Comparison of ENCODE assay signal across 8 cellular contexts in genomic region chr11:62336949-62337681, GRCh38. TPM values are rescaled to one million over a fixed set of nuclear protein-coding genes. Genes with fewer than 3 reads are reported as not detected.
DNase-seq lines count a peak whose midpoint lies in the region; ATAC-seq and TF ChIP-seq lines count a peak whose summit lies in the region.

Gene ASRGL1 (plus strand): TSS chr11:62337448. CDS start chr11:62337978, 530 bp downstream.

- no peaks in the 10 kb centered on the region for H3K36me3 Mint-ChIP-seq in T-helper 2 cell treated with Interferon-gamma antibody and Interleukin-4, amounts not matched to agents 5 μg/mL and 100 μg/mL, for 36 hours (ENCODE audit: low read depth)

- peak; percentile 56 for ATAC-seq in GM19438 (IDR thresholded peaks at IDR 0.05; ENCODE audit: low read depth, unreplicated experiment)

- DNase-seq in AG04450 (ENCODE audit: low read depth, low spot score) (no peak), NCI-H146 (lab: John Stamatoyannopoulos, UW) (peak; percentile 94), astrocyte of the hippocampus (ENCODE audit: low read depth, low spot score) (peak; percentile 83), hippocampal formation (lab: John Stamatoyannopoulos, UW) (peak; percentile 39 to 85), renal cortical epithelial cell (ENCODE audit: low read depth) (peak; percentile 43), uterus (peak; percentile 75 to 78)
- DNase-seq in T-helper 2 cell treated with Interferon-gamma antibody and Interleukin-4, amounts not matched to agents 5 μg/mL and 100 μg/mL, for 36 hours (ENCODE audit: low spot score) = peak; percentile 79

- intact Hi-C loops in uterus (cut with DNase I; ENCODE audit: low total_unique reads) = no loop called here

- H3K27ac ChIP-seq in AG04450 (ENCODE audit: low read depth, low read length) = no peak within 1 kb of the TSS
- H3K27ac ChIP-seq in uterus = peak within 1 kb of the TSS; percentile 47 to 70

- H3K9me3 ChIP-seq in AG04450 (ENCODE audit: control insufficient read depth, insufficient read depth, low read length) (peaks cover 4% of the 10 kb centered on the region; the same call in 1 of the 2 replicates), uterus (no peaks in the 10 kb centered on the region)

- H3K27me3 ChIP-seq in AG04450 (ENCODE audit: control insufficient read depth, insufficient read depth, low read length) = peaks cover 35% of the 10 kb centered on the region
- no peaks in the 10 kb centered on the region for H3K27me3 ChIP-seq in uterus

- peaks cover 29% of the 10 kb centered on the region for H3K27me3 Mint-ChIP-seq in T-helper 2 cell treated with Interferon-gamma antibody and Interleukin-4, amounts not matched to agents 5 μg/mL and 100 μg/mL, for 36 hours (ENCODE audit: low read depth)

- peak within 1 kb of the TSS; percentile 87 for H3K4me3 Mint-ChIP-seq in T-helper 2 cell treated with Interferon-gamma antibody and Interleukin-4, amounts not matched to agents 5 μg/mL and 100 μg/mL, for 36 hours

- H3K36me3 ChIP-seq in uterus = no peaks in the 10 kb centered on the region

- peaks cover 0 to 4% of the 10 kb centered on the region in 2 donors for H3K4me1 ChIP-seq in uterus

- CTCF ChIA-PET in AG04450 (lab: Charles Lee) = interaction anchor here (1.0 kb wide), 1 partner anchor 26 kb away, joined by 4 read pairs; no protein-coding TSS in a partner anchor

- TF ChIP-seq CTCF in AG04450 (IDR thresholded peaks at IDR 0.05; ENCODE audit: low read depth, low read length) = no peak
- TF ChIP-seq CTCF in uterus (IDR thresholded peaks at IDR 0.05) = peak in 1 of 4 experiments; percentile 26

- H3K4me1 Mint-ChIP-seq in T-helper 2 cell treated with Interferon-gamma antibody and Interleukin-4, amounts not matched to agents 5 μg/mL and 100 μg/mL, for 36 hours (ENCODE audit: low read depth) = peaks cover 12% of the 10 kb centered on the region

- H3K4me3 ChIP-seq in AG04450 (ENCODE audit: low read depth, low read length) (peak within 1 kb of the TSS; percentile 57), uterus (peak within 1 kb of the TSS; percentile 54 to 56)

- POLR2A ChIA-PET in AG04450 (lab: Yijun Ruan, JAX) = no interaction called here

- no peaks in the 10 kb centered on the region for H3K9me3 Mint-ChIP-seq in T-helper 2 cell treated with Interferon-gamma antibody and Interleukin-4, amounts not matched to agents 5 μg/mL and 100 μg/mL, for 36 hours

- peak within 1 kb of the TSS; percentile 53 for H3K27ac Mint-ChIP-seq in T-helper 2 cell treated with Interferon-gamma antibody and Interleukin-4, amounts not matched to agents 5 μg/mL and 100 μg/mL, for 36 hours

- TF ChIP-seq POLR2A in uterus (IDR thresholded peaks at IDR 0.05) = peak; percentile 54 to 62

RNA-seq across cellular contexts. Expression of gene ASRGL1, which starts in this region (rescaled TPM):
- polyA plus RNA-seq in AG04450 (2011; rRNA removed) = 0.48 and 0.61 TPM in 2 replicates
- 0.64 TPM in 1 of 2 replicates, not detected in the other for polyA minus RNA-seq in AG04450 (2011; rRNA and poly(A)+ RNA removed)
- total RNA-seq in renal cortical epithelial cell (11.6 and 63.3 TPM in 2 replicates), uterus (100 to 1,000 TPM in 1 of 4 donors, 10 to 100 TPM in 3; 10.9 to 133 (median 30.0) TPM)
